8 cellular contexts compared by ENCODE assay signal in the genomic region with DNA sequence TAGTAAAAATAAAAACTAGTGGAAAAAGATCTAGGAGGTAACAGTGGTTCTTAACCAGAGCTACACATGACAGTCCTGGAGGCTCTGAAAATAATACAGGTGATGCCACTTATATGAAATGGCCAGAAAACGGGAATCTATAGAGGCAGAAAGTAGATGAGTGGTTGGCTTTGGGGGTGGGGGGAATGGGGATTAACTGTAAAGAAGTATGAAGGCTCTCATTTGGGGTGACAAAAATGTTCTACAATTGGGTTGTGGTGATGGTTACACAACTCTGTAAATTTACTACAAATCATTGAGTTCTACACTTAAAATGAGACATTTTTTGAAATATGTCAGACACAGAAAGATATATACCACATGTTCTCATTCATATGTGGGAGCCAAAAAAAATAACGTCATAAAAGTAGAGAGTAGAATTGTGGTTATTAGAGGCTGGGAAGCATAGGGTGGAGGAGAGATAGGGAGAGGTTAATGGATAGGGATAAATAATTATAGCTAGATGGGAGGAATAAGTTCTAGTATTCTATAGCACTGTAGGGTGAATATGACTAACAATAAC. TPM values are rescaled to one million over a fixed set of nuclear protein-coding genes. Genes with fewer than 3 reads are reported as not detected.
A peak's percentile ranks its signal among the peaks of the same experiment; 100 is the strongest.
DNase-seq lines count a peak whose midpoint lies in the region; ATAC-seq and TF ChIP-seq lines count a peak whose summit lies in the region.

No MANE protein-coding gene starts in this region.

- no peaks in the 10 kb centered on the region for H3K36me3 Mint-ChIP-seq in activated naive CD4-positive, alpha-beta T cell treated with anti-CD3 and anti-CD28 coated beads, Interleukin-2, amount 50 U/mL, for 72 hours

- in situ Hi-C loops in brain microvascular endothelial cell (cut with HindIII; ENCODE audit: low pct_ligation_motif_present, low sequenced_read_pairs) = no loop called here
- in situ Hi-C loops in G401 (cut with HindIII; ENCODE audit: low sequenced_read_pairs) = no loop called here

- H3K9me3 Mint-ChIP-seq in activated naive CD4-positive, alpha-beta T cell treated with anti-CD3 and anti-CD28 coated beads, Interleukin-2, amount 50 U/mL, for 72 hours = no peaks in the 10 kb centered on the region

- H3K4me1 ChIP-seq in mucosa of rectum (ENCODE audit: control insufficient read depth in 2 of 2, insufficient read depth in 2 of 2, low read length in 2 of 2) (peaks cover 63 to 64% of the 10 kb centered on the region in 2 donors), tibial artery (peaks cover 0 to 99% (median 85%) of the 10 kb centered on the region in 4 donors)

- intact Hi-C loops in tibial artery (cut with DNase I; ENCODE audit: low total_unique reads) = no loop called here

- no peaks in the 10 kb centered on the region for H3K36me3 ChIP-seq in brain microvascular endothelial cell (replicated peaks)
- H3K36me3 ChIP-seq in mucosa of rectum (ENCODE audit: control insufficient read depth in 2 of 2, insufficient read depth in 2 of 2, low read length in 2 of 2) = no peaks in the 10 kb centered on the region
- no peaks in the 10 kb centered on the region for H3K36me3 ChIP-seq in tibial artery

- H3K27ac Mint-ChIP-seq in activated naive CD4-positive, alpha-beta T cell treated with anti-CD3 and anti-CD28 coated beads, Interleukin-2, amount 50 U/mL, for 72 hours = peak overlapping the region; percentile 3 to 75

- H3K9me3 ChIP-seq in mucosa of rectum (ENCODE audit: control insufficient read depth in 2 of 2, low read length in 2 of 2) (no peaks in the 10 kb centered on the region), tibial artery (no peaks in the 10 kb centered on the region)

- H3K27ac ChIP-seq in brain microvascular endothelial cell = peak overlapping the region; percentile 98
- peak overlapping the region; percentile 59 to 73 for H3K27ac ChIP-seq in mucosa of rectum (ENCODE audit: low read depth in 2 of 2, low read length in 2 of 2)
- peak overlapping the region; percentile 68 to 78 for H3K27ac ChIP-seq in tibial artery

- TF ChIP-seq CTCF in brain microvascular endothelial cell (IDR thresholded peaks at IDR 0.05; ENCODE audit: low read depth, low read length, missing control alignments) = no peak
- no peak for TF ChIP-seq CTCF in tibial artery (IDR thresholded peaks at IDR 0.05)

- H3K9ac ChIP-seq in mucosa of rectum (ENCODE audit: low read depth in 1 of 2, low read length in 2 of 2) = no peak overlapping the region

- no peak for ATAC-seq in activated naive CD4-positive, alpha-beta T cell treated with anti-CD3 and anti-CD28 coated beads, Interleukin-2, amount 50 U/mL, for 72 hours
- no peak for ATAC-seq in HG03159 (IDR thresholded peaks at IDR 0.05; ENCODE audit: unreplicated experiment)

- no peak overlapping the region for H3K4me3 ChIP-seq in brain microvascular endothelial cell (ENCODE audit: low read depth, low read length)
- peak overlapping the region in 1 of 2 donors; percentile 23 for H3K4me3 ChIP-seq in mucosa of rectum (ENCODE audit: low read length in 2 of 2)
- no peak overlapping the region for H3K4me3 ChIP-seq in tibial artery

- DNase-seq in activated naive CD4-positive, alpha-beta T cell treated with anti-CD3 and anti-CD28 coated beads, Interleukin-2, amount 50 U/mL, for 72 hours (ENCODE audit: low spot score in 2 of 2) = no peak
- no peak for DNase-seq in activated naive CD4-positive, alpha-beta T cell treated with Interleukin-2 at 50 U/mL for 16 hours
- DNase-seq in brain microvascular endothelial cell (no peak), tibial artery (no peak), T-helper 2 cell (no peak), G401 (ENCODE audit: low spot score) (no peak)

- H3K27me3 ChIP-seq in brain microvascular endothelial cell (replicated peaks) (no peaks in the 10 kb centered on the region), mucosa of rectum (ENCODE audit: control insufficient read depth in 2 of 2, insufficient read depth in 2 of 2, low read length in 2 of 2) (no peaks in the 10 kb centered on the region), tibial artery (no peaks in the 10 kb centered on the region)

RNA-seq across cellular contexts. Expression of gene ARHGAP17, which starts 25.7 kb away (rescaled TPM):
- 10 to 100 TPM; 66.8 to 72.0 TPM for total RNA-seq in activated naive CD4-positive, alpha-beta T cell treated with anti-CD3 and anti-CD28 coated beads, Interleukin-2, amount 50 U/mL, for 72 hours
- 11.7 and 14.4 TPM in 2 replicates for total RNA-seq in G401 (2014; rRNA removed; shearing (Covaris generic))
